11 cellular contexts compared by ENCODE assay signal in the genomic region with DNA sequence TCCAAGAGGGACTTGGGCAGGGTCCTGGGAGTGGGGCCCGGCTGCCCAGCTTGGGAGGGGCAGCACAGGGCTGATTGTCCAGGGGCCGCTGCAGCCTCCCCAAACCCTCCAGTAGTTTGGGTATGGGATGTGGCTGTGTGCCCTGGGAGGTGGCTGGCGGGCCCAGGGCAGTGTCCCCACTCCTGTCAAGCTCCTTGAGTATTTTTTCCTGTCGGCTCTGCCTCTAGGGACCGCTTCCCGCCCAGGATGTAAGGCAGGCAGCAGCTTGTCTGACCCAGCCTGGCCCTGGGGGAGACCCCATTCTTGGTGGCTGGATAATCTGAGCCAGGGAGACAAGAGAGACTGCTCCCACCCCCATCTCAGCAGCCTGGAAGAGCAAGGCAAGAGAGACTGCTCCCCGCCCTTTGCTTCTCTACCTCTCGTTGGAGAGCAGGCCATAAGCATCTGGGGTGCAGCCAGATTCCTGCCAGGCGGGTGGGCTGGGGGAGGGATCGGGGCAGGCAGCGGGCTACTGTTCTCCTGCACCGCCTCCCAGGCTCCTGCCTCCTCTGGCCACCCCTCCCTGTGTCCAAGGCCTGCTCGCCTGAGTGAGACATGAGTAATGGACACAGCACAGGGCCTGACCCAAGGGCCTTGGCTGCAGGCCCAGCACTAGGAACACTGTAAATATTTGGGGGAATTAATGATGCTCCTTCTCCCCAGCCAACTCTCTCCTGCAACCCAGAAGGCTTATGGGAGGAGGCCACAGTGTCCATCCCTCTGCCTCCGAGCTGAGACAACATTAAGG. TPM values are rescaled to one million over a fixed set of nuclear protein-coding genes. Genes with fewer than 3 reads are reported as not detected.
DNase-seq lines count a peak whose midpoint lies in the region; ATAC-seq, FAIRE-seq and TF ChIP-seq lines count a peak whose summit lies in the region.
"Had no signal": no experiment of that assay in that cellular context is flagged by ENCODE, and none has a peak within 500 bp of the region (broad histone marks: within the 10 kb centered on the region; RNA-seq: fewer than 3 reads in every experiment).

No MANE protein-coding gene starts in this region.

- ATAC-seq in A549 (peak; percentile 85 to 94), esophagus mucosa (peak; percentile 58), mucosa of descending colon (peak; percentile 69), GM19328 (IDR thresholded peaks at IDR 0.05; ENCODE audit: unreplicated experiment) (no peak), HG02884 (IDR thresholded peaks at IDR 0.05; ENCODE audit: unreplicated experiment) (no peak)

- TF ChIP-seq EP300 in A549 (IDR thresholded peaks at IDR 0.05) = peak in 1 of 2 experiments; percentile 46; a peak in 1 of 5 replicates

- TF ChIP-seq RAD21 in A549 (conservative IDR thresholded peaks at IDR 0.05 in 1 of 2, IDR thresholded peaks at IDR 0.05 in 1 of 2) = 0 out of 5 replicates have a peak, but pooled peaks have one; percentile 16 to 22

- no peaks in the 10 kb centered on the region for H3K36me3 ChIP-seq in mucosa of descending colon (ENCODE audit: low read depth)

- CTCF ChIA-PET in A549 (lab: Yijun Ruan, JAX) = interaction anchor here (0.6 to 7.0 kb wide), 13 partner anchors 9 to 77 kb away, joined by 3 to 92 read pairs (median 5); partner anchors contain the start of gene ITGA3

- TF ChIP-seq POLR2A in A549 (IDR thresholded peaks at IDR 0.05; ENCODE audit: low read length) = no peak

- TF ChIP-seq CTCF in A549 (IDR thresholded peaks at IDR 0.05) (no peak), mucosa of descending colon (IDR thresholded peaks at IDR 0.05) (no peak), GM13977 (IDR thresholded peaks at IDR 0.05; ENCODE audit: extremely low read depth, insufficient read depth, missing control alignments) (no peak)

- 57% methylated on average over 11 of the region's 14 CpGs for WGBS in A549 (ENCODE audit: missing lambda C conversion rate)

- in situ Hi-C loops in GM13977 (cut with MboI; ENCODE audit: low pct_unique_long_range_greater_than_20kb, low sequenced_read_pairs, unreplicated experiment) = no loop called here

- POLR2A ChIA-PET in A549 (lab: Yijun Ruan, JAX) = interaction anchor here (0.9 to 3.0 kb wide), 2 partner anchors 9 to 19 kb away, joined by 3 to 13 read pairs; partner anchors contain the start of gene ITGA3

- peak; percentile 51 for FAIRE-seq in A549 (lab: Jason Lieb, UNC)
- FAIRE-seq: GM18507 had no signal

- H3K4me3 ChIP-seq in A549 (no peak overlapping the region), mucosa of descending colon (no peak overlapping the region)

- H3K4me1 ChIP-seq in A549 (peaks cover 43% of the 10 kb centered on the region), mucosa of descending colon (ENCODE audit: low read depth) (peaks cover 2% of the 10 kb centered on the region)

- intact Hi-C loops in mucosa of descending colon (cut with DNase I, micrococcal nuclease) = no loop called here

- H3K27ac ChIP-seq in A549 = peak overlapping the region; percentile 82 to 88

- H3K4me2 ChIP-seq in A549 = peak overlapping the region; percentile 67

- DNase-seq in A549 (ENCODE audit: low read depth in 1 of 2, low spot score in 1 of 2) (peak in 1 of 2 experiments; percentile 77), NCI-H2196 treated with DMSO at 0.1 percent for 48 hours (lab: John Stamatoyannopoulos, UW; ENCODE audit: unreplicated experiment) (peak; percentile 50), mucosa of descending colon (peak; percentile 34 to 75 (median 58)), activated gamma-delta T cell treated with Interleukin-2 at 50 U/mL for 16 hours (no peak), GM13977 (ENCODE audit: low spot score) (no peak)
- DNase-seq: NCI-H1105, T-helper 1 cell had no signal

- H3K9me3 ChIP-seq in A549 = no peaks in the 10 kb centered on the region
- H3K9me3 ChIP-seq in mucosa of descending colon = no peaks in the 10 kb centered on the region

TF ChIP-seq in A549, 52 proteins besides CTCF, POLR2A, EP300 and RAD21 (continues in another document):
- no peak for TF ChIP-seq HOXA7 (CRISPR knock-in tag; IDR thresholded peaks at IDR 0.05)
- no peak for TF ChIP-seq ZNF302 (CRISPR knock-in tag; IDR thresholded peaks at IDR 0.05)
- TF ChIP-seq EHF (CRISPR knock-in tag; IDR thresholded peaks at IDR 0.05) = no peak
- TF ChIP-seq ESRRA (IDR thresholded peaks at IDR 0.05; ENCODE audit: borderline replicate concordance, low read length) = no peak
- TF ChIP-seq NR3C1 (IDR thresholded peaks at IDR 0.05) = no peak
- TF ChIP-seq, protein P1, sequence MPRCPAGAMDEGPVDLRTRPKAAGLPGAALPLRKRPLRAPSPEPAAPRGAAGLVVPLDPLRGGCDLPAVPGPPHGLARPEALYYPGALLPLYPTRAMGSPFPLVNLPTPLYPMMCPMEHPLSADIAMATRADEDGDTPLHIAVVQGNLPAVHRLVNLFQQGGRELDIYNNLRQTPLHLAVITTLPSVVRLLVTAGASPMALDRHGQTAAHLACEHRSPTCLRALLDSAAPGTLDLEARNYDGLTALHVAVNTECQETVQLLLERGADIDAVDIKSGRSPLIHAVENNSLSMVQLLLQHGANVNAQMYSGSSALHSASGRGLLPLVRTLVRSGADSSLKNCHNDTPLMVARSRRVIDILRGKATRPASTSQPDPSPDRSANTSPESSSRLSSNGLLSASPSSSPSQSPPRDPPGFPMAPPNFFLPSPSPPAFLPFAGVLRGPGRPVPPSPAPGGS (IDR thresholded peaks at IDR 0.05) = no peak
- TF ChIP-seq, protein P2, sequence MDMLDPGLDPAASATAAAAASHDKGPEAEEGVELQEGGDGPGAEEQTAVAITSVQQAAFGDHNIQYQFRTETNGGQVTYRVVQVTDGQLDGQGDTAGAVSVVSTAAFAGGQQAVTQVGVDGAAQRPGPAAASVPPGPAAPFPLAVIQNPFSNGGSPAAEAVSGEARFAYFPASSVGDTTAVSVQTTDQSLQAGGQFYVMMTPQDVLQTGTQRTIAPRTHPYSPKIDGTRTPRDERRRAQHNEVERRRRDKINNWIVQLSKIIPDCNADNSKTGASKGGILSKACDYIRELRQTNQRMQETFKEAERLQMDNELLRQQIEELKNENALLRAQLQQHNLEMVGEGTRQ (IDR thresholded peaks at IDR 0.05) = no peak
- no peak for TF ChIP-seq FOSL2 (IDR thresholded peaks at IDR 0.05)
- TF ChIP-seq FOSL2 (CRISPR knock-in tag; IDR thresholded peaks at IDR 0.05) = peak; percentile 41
- TF ChIP-seq ZFP36 (IDR thresholded peaks at IDR 0.05; ENCODE audit: borderline replicate concordance, partially characterized antibody) = no peak
- no peak for TF ChIP-seq KDM5A (IDR thresholded peaks at IDR 0.05)
- TF ChIP-seq ELK1 (IDR thresholded peaks at IDR 0.05; ENCODE audit: low read depth, low read length) = no peak
- no peak for TF ChIP-seq HEYL (CRISPR knock-in tag; IDR thresholded peaks at IDR 0.05)
- TF ChIP-seq MYC (IDR thresholded peaks at IDR 0.05; ENCODE audit: borderline replicate concordance, low read length) = no peak
- no peak for TF ChIP-seq CHD2 (IDR thresholded peaks at IDR 0.05; ENCODE audit: low read length, partially characterized antibody)
- peak; percentile 13; the same call in 1 of the 2 replicates for TF ChIP-seq JUNB (IDR thresholded peaks at IDR 0.05)
- TF ChIP-seq ZSCAN20 (CRISPR knock-in tag; IDR thresholded peaks at IDR 0.05) = no peak
- no peak for TF ChIP-seq GATA3 (IDR thresholded peaks at IDR 0.05; ENCODE audit: borderline replicate concordance)
- no peak for TF ChIP-seq MAZ (IDR thresholded peaks at IDR 0.05; ENCODE audit: borderline replicate concordance, low read depth, low read length)
- no peak for TF ChIP-seq E2F6 (IDR thresholded peaks at IDR 0.05; ENCODE audit: borderline replicate concordance, low read depth)

RNA-seq across cellular contexts. Expression of gene ITGA3, which starts 18.4 kb away (rescaled TPM):
- polyA plus RNA-seq in A549 (2011; rRNA removed) (141 and 181 TPM in 2 replicates), A549 (2017; fragmentation: RNase III; extraction: RNeasy Plus Mini Kit Qiagen cat#74134 plus additional on column Dnase treatment) (248 to 268 TPM (median 256 TPM) in 3 replicates)
- 182 and 240 TPM in 2 replicates for polyA plus RNA-seq in A549 (2012; cell fraction: cytosol; rRNA removed)
- 975 and 1,352 TPM in 2 replicates for polyA plus RNA-seq in A549 (2012; cell fraction: nucleus; rRNA removed)
- polyA minus RNA-seq in A549 (2011; rRNA and poly(A)+ RNA removed) = 337 and 368 TPM in 2 replicates
- total RNA-seq in esophagus mucosa (83.1 TPM), mucosa of descending colon (100 to 1,000 TPM; 108 to 170 (median 108) TPM)

RNA-seq across cellular contexts. Expression of gene DLX3, which starts 42.5 kb away (rescaled TPM):
- polyA plus RNA-seq in A549 (2011; rRNA removed) (0.04 TPM in 1 of 2 replicates, not detected in the other), A549 (2017; fragmentation: RNase III; extraction: RNeasy Plus Mini Kit Qiagen cat#74134 plus additional on column Dnase treatment) (0.04 to 0.24 TPM (median 0.17 TPM) in 3 replicates)
- 0.08 and 0.12 TPM in 2 replicates for polyA plus RNA-seq in A549 (2012; cell fraction: cytosol; rRNA removed)
- 0.04 and 0.13 TPM in 2 replicates for polyA plus RNA-seq in A549 (2012; cell fraction: nucleus; rRNA removed)
- not detected in 2 replicates for polyA minus RNA-seq in A549 (2011; rRNA and poly(A)+ RNA removed)
- total RNA-seq in esophagus mucosa (4.0 TPM), mucosa of descending colon (under 1 TPM in 1 of 3 donors, not detected in 2; 0.22 TPM)

RNA-seq across cellular contexts. Expression of gene PDK2, which starts 57.6 kb away (rescaled TPM):
- polyA plus RNA-seq in A549 (2011; rRNA removed) = 28.5 and 34.4 TPM in 2 replicates
- polyA plus RNA-seq in A549 (2012; cell fraction: cytosol; rRNA removed) = 59.2 and 79.0 TPM in 2 replicates
- polyA plus RNA-seq in A549 (2012; cell fraction: nucleus; rRNA removed) = 67.5 and 95.4 TPM in 2 replicates
- polyA plus RNA-seq in A549 (2017; fragmentation: RNase III; extraction: RNeasy Plus Mini Kit Qiagen cat#74134 plus additional on column Dnase treatment) = 14.1 to 19.8 TPM (median 15.2 TPM) in 3 replicates
- 65.2 and 71.3 TPM in 2 replicates for polyA minus RNA-seq in A549 (2011; rRNA and poly(A)+ RNA removed)
- total RNA-seq in esophagus mucosa = 13.6 TPM
- total RNA-seq in mucosa of descending colon = 10 to 100 TPM; 51.0 to 91.6 (median 72.6) TPM

Comparison
In these comparisons a context has a peak if more than half of its experiments do, and no peak if none do; other contexts are left out.
1. ATAC-seq: peak in A549 (2 of 2), esophagus mucosa (single experiment) and mucosa of descending colon (single experiment); none in GM19328 (single experiment) and HG02884 (single experiment).
2. DNase-seq: peak in NCI-H2196 treated with DMSO at 0.1 percent for 48 hours (single experiment) and mucosa of descending colon (3 of 3); none in activated gamma-delta T cell treated with Interleukin-2 at 50 U/mL for 16 hours (single experiment) and GM13977 (single experiment).